In genomic region chr3:106168941-106169340, GRCh38 we compare ENCODE assay signal across 18 cellular contexts.
A peak's percentile ranks its signal among the peaks of the same experiment; 100 is the strongest.
DNase-seq lines count a peak whose midpoint lies in the region; FAIRE-seq and TF ChIP-seq lines count a peak whose summit lies in the region.
"Had no signal": no experiment of that assay in that cellular context is flagged by ENCODE, and none has a peak within 500 bp of the region (broad histone marks: within the 10 kb centered on the region; RNA-seq: fewer than 3 reads in every experiment).

No MANE protein-coding gene starts in this region.

- H3K36me3 ChIP-seq in mesendoderm (ENCODE audit: control insufficient read depth, insufficient read depth, low read length) = no peaks in the 10 kb centered on the region
- H3K36me3 ChIP-seq: prostate gland had no signal

- no peak overlapping the region for H2AK5ac ChIP-seq in mesendoderm (ENCODE audit: low read length)

- no peaks in the 10 kb centered on the region for H3K27me3 ChIP-seq in mesendoderm (ENCODE audit: insufficient read depth, low read length, poor library complexity)
- H3K27me3 ChIP-seq: body of pancreas had no signal

- no peaks in the 10 kb centered on the region for H3K79me2 ChIP-seq in mesendoderm (ENCODE audit: control insufficient read depth, insufficient read depth, low read length)

- no peaks in the 10 kb centered on the region for H3K4me1 ChIP-seq in mesendoderm (ENCODE audit: control insufficient read depth, low read depth, low read length)
- H3K4me1 ChIP-seq: body of pancreas, prostate gland had no signal

- no peak overlapping the region for H4K8ac ChIP-seq in mesendoderm (ENCODE audit: low read depth, low read length)

- CTCF ChIA-PET in GM10248 (lab: Yijun Ruan, JAX) = interaction anchor here (1.0 to 1.6 kb wide), 2 partner anchors 9 to 84 kb away, joined by 3 read pairs; no protein-coding TSS in a partner anchor

- H2BK120ac ChIP-seq in mesendoderm (ENCODE audit: low read depth, low read length) = no peak overlapping the region

- POLR2A ChIA-PET in GM10248 (lab: Yijun Ruan, JAX) = no interaction called here

- TF ChIP-seq POLR2A in GM12891 (IDR thresholded peaks at IDR 0.05; ENCODE audit: low read depth, low read length) = no peak

- H3K79me1 ChIP-seq in mesendoderm (ENCODE audit: low read length) = no peaks in the 10 kb centered on the region

- H3K27ac ChIP-seq in mesendoderm (ENCODE audit: low read depth, low read length) = no peak overlapping the region
- H3K27ac ChIP-seq: body of pancreas, prostate gland had no signal

- no peak overlapping the region for H2BK15ac ChIP-seq in mesendoderm (replicated peaks; ENCODE audit: low read depth)

- WGBS in mesendoderm (ENCODE audit: extremely low coverage, insufficient coverage, low lambda C conversion rate) = no CpG with 5 or more reads among the region's 3 CpGs

- no peak overlapping the region for H2BK5ac ChIP-seq in mesendoderm (ENCODE audit: low read length)

- H3K9ac ChIP-seq in mesendoderm (ENCODE audit: low read length) = no peak overlapping the region

- H3K56ac ChIP-seq in mesendoderm (ENCODE audit: low read length) = no peak overlapping the region

- FAIRE-seq in GM12891 (lab: Jason Lieb, UNC) = peak; percentile 28
- FAIRE-seq: endothelial cell of umbilical vein, K562, TTC549 had no signal

- DNase-seq in GM12891 (ENCODE audit: insufficient read length, low spot score) (no peak), NCI-H1436 (lab: John Stamatoyannopoulos, UW) (peak; percentile 86), astrocyte of the hippocampus (ENCODE audit: low read depth, low spot score) (peak; percentile 47), mesendoderm (peak; percentile 42), D341Med (ENCODE audit: low spot score) (no peak), GF-D8 (lab: John Stamatoyannopoulos, UW) (no peak), GM10248 (ENCODE audit: extremely low spot score) (no peak)
- DNase-seq: activated CD4-positive, alpha-beta T cell treated with anti-CD3 and anti-CD28 coated beads for 1 hour; activated T-cell treated with anti-CD3 and anti-CD28 coated beads, Interleukin-2, amount 50 U/mL, for 24 hours; body of pancreas; Calu3; hippocampal formation; NCI-H1694; NCI-H446 had no signal

- no peak overlapping the region for H3K4me3 ChIP-seq in mesendoderm (ENCODE audit: low read length)
- H3K4me3 ChIP-seq: body of pancreas, K562, prostate gland had no signal

- H3K4ac ChIP-seq in mesendoderm (ENCODE audit: low read depth, low read length) = no peak overlapping the region

- no peak overlapping the region for H3K23ac ChIP-seq in mesendoderm (ENCODE audit: low read length)

- no peak overlapping the region for H3K18ac ChIP-seq in mesendoderm (ENCODE audit: low read length)

- TF ChIP-seq CTCF in GM10248 (IDR thresholded peaks at IDR 0.05; ENCODE audit: control extremely low read depth, extremely low read depth, low read depth, missing control alignments) = no peak

- H4K5ac ChIP-seq in mesendoderm (ENCODE audit: low read length) = no peak overlapping the region

- no peak overlapping the region for H3K4me2 ChIP-seq in mesendoderm (ENCODE audit: low read length)

TF ChIP-seq in GM12891, 5 proteins besides CTCF, POLR2A, EP300 and RAD21:
- no peak for TF ChIP-seq TAF1 (IDR thresholded peaks at IDR 0.05; ENCODE audit: low read depth, low read length)
- no peak for TF ChIP-seq PAX5 (IDR thresholded peaks at IDR 0.05; ENCODE audit: insufficient read depth, low read length, severe bottlenecking)
- TF ChIP-seq SPI1 (IDR thresholded peaks at IDR 0.05; ENCODE audit: low read depth, low read length) = no peak
- TF ChIP-seq POLR2AphosphoS5 (IDR thresholded peaks at IDR 0.05; ENCODE audit: low read depth, low read length) = no peak
- TF ChIP-seq POU2F2 (IDR thresholded peaks at IDR 0.05; ENCODE audit: low read depth, low read length) = no peak

Comparison
In these comparisons a context has a peak if more than half of its experiments do, and no peak if none do; other contexts are left out.
1. DNase-seq: peak in NCI-H1436 (single experiment), astrocyte of the hippocampus (single experiment) and mesendoderm (single experiment); none in GM12891 (single experiment), D341Med (single experiment), GF-D8 (single experiment) and GM10248 (single experiment).